ENCODE assay signal across 7 cellular contexts in genomic region chr10:29735628-29736324, GRCh38.
DNase-seq lines count a peak whose midpoint lies in the region; ATAC-seq, FAIRE-seq and TF ChIP-seq lines count a peak whose summit lies in the region.

No MANE protein-coding gene starts in this region.

- intact Hi-C loops in kidney (cut with DNase I), result no loop called here

- TF ChIP-seq CTCF in WERI-Rb-1 (IDR thresholded peaks at IDR 0.05; ENCODE audit: low read depth, low read length) (peak; percentile 68), bronchial epithelial cell (IDR thresholded peaks at IDR 0.05; ENCODE audit: insufficient read depth, low read length, severe bottlenecking) (peak; percentile 88), kidney (IDR thresholded peaks at IDR 0.05; ENCODE audit: borderline replicate concordance, extremely low read depth, insufficient read depth) (peak; percentile 90)

- H3K9me3 ChIP-seq in WERI-Rb-1 (ENCODE audit: severe bottlenecking) (no peaks in the 10 kb centered on the region), kidney (ENCODE audit: control insufficient read depth in 1 of 2, low read length in 2 of 2) (no peaks in the 10 kb centered on the region)

- peak overlapping the region; percentile 50 for H3K4me3 ChIP-seq in WERI-Rb-1 (ENCODE audit: low read depth, low read length)
- peak overlapping the region; percentile 63 for H3K4me3 ChIP-seq in bronchial epithelial cell (ENCODE audit: low read depth, low read length)
- H3K4me3 ChIP-seq in kidney (ENCODE audit: low read length in 2 of 2), result peak overlapping the region; percentile 75 to 82

- H3K4me1 ChIP-seq in kidney (ENCODE audit: control insufficient read depth in 1 of 2, insufficient read depth in 1 of 2, low read depth in 1 of 2, low read length in 2 of 2), result peaks cover 4 to 8% of the 10 kb centered on the region in 2 donors

- DNase-seq in NCI-H1694 treated with DMSO at 0.1 percent for 48 hours (lab: John Stamatoyannopoulos, UW) (peak; percentile 39), WERI-Rb-1 (peak; percentile 71), bronchial epithelial cell (ENCODE audit: low read depth) (peak; percentile 65), kidney (peak; percentile 96)
- DNase-seq in stimulated activated CD4-positive, alpha-beta T cell treated with anti-CD3 and anti-CD28 coated beads, Interleukin-15, amount 100 ng/mL, for 24 hours, result peak; percentile 89

- FAIRE-seq in bronchial epithelial cell (lab: Jason Lieb, UNC), result no peak
- no peak for FAIRE-seq in kidney (lab: Jason Lieb, UNC)

- H3K36me3 ChIP-seq in WERI-Rb-1 (no peaks in the 10 kb centered on the region), bronchial epithelial cell (ENCODE audit: control insufficient read depth, insufficient read depth, low read length) (no peaks in the 10 kb centered on the region), kidney (ENCODE audit: control insufficient read depth in 1 of 2, insufficient read depth in 2 of 2, low read length in 2 of 2) (no peaks in the 10 kb centered on the region)

- ATAC-seq in GM18502 (IDR thresholded peaks at IDR 0.05; ENCODE audit: poor library complexity, unreplicated experiment) (peak; percentile 85), HG02798 (IDR thresholded peaks at IDR 0.05; ENCODE audit: poor library complexity, unreplicated experiment) (peak; percentile 87)

- H3K27me3 ChIP-seq in WERI-Rb-1 (ENCODE audit: insufficient read depth, low read depth, severe bottlenecking) (peaks cover 3% of the 10 kb centered on the region), bronchial epithelial cell (ENCODE audit: control insufficient read depth, insufficient read depth, low read length) (no peaks in the 10 kb centered on the region)

- H3K27ac ChIP-seq in WERI-Rb-1 (no peak overlapping the region), kidney (ENCODE audit: low read depth in 2 of 2, low read length in 2 of 2) (peak overlapping the region; percentile 92 to 94)

- H3K9ac ChIP-seq in kidney (ENCODE audit: low read length in 2 of 2), result peak overlapping the region; percentile 63 to 87

Comparison
In these comparisons a context has a peak if more than half of its experiments do, and no peak if none do; other contexts are left out.
1. DNase-seq: peak in every context shown above with its lines; median percentile 96 in kidney; 89 in stimulated activated CD4-positive, alpha-beta T cell treated with anti-CD3 and anti-CD28 coated beads, Interleukin-15, amount 100 ng/mL, for 24 hours; 71 in WERI-Rb-1; 65 in bronchial epithelial cell; 39 in NCI-H1694 treated with DMSO at 0.1 percent for 48 hours.